Comparison of ENCODE assay signal across 14 cellular contexts in genomic region chr7:18491871-18492270, GRCh38.
"Had no signal": no experiment of that assay in that cellular context is flagged by ENCODE, and none has a peak within 500 bp of the region (broad histone marks: within the 10 kb centered on the region; RNA-seq: fewer than 3 reads in every experiment).

No MANE protein-coding gene starts in this region.

- H3K27ac ChIP-seq: gastroesophageal sphincter, stomach, thoracic aorta had no signal

- H3K36me3 ChIP-seq: gastroesophageal sphincter, stomach, thoracic aorta had no signal

- DNase-seq: activated B cell treated with CpG ODN at 0.5 μM for 24 hours; activated CD4-positive, alpha-beta T cell treated with anti-CD3 and anti-CD28 coated beads for 48 hours; activated CD8-positive, alpha-beta T cell treated with anti-CD3 and anti-CD28 coated beads for 36 hours; activated effector memory CD4-positive, alpha-beta T cell treated with anti-CD3 and anti-CD28 coated beads, Interleukin-2, amount 50 U/mL, for 16 hours; activated T-cell treated with anti-CD3 and anti-CD28 coated beads, Interleukin-2, amount 50 U/mL, for 4 hours; amniotic stem cell; erythroblast; mammary epithelial cell; stimulated activated CD4-positive, alpha-beta T cell treated with anti-CD3 and anti-CD28 coated beads, Interleukin-12 subunit alpha, Interleukin-12 subunit beta, amount 100 ng/mL, for 4 hours; stimulated activated CD4-positive, alpha-beta T cell treated with anti-CD3 and anti-CD28 coated beads, Interleukin-2, amount 100 ng/mL, for 24 hours; stomach had no signal

- H3K4me3 Mint-ChIP-seq: activated B cell treated with CpG ODN at 0.5 μM for 24 hours; activated CD8-positive, alpha-beta T cell treated with anti-CD3 and anti-CD28 coated beads for 36 hours; activated naive CD4-positive, alpha-beta T cell treated with anti-CD3 and anti-CD28 coated beads, Interleukin-2, amount 50 U/mL, for 24 hours; activated T-cell treated with anti-CD3 and anti-CD28 coated beads, Interleukin-2, amount 50 U/mL, for 4 hours had no signal

- ATAC-seq: activated CD8-positive, alpha-beta T cell treated with anti-CD3 and anti-CD28 coated beads for 36 hours; activated T-cell treated with anti-CD3 and anti-CD28 coated beads, Interleukin-2, amount 50 U/mL, for 4 hours; gastroesophageal sphincter had no signal

- H3K27me3 Mint-ChIP-seq: activated B cell treated with CpG ODN at 0.5 μM for 24 hours; activated naive CD4-positive, alpha-beta T cell treated with anti-CD3 and anti-CD28 coated beads, Interleukin-2, amount 50 U/mL, for 24 hours had no signal

- H3K27me3 ChIP-seq: gastroesophageal sphincter, stomach had no signal

- H3K9me3 Mint-ChIP-seq: activated B cell treated with CpG ODN at 0.5 μM for 24 hours; activated CD8-positive, alpha-beta T cell treated with anti-CD3 and anti-CD28 coated beads for 36 hours; activated naive CD4-positive, alpha-beta T cell treated with anti-CD3 and anti-CD28 coated beads, Interleukin-2, amount 50 U/mL, for 24 hours; activated T-cell treated with anti-CD3 and anti-CD28 coated beads, Interleukin-2, amount 50 U/mL, for 4 hours had no signal

- H3K27ac Mint-ChIP-seq: activated B cell treated with CpG ODN at 0.5 μM for 24 hours; activated CD8-positive, alpha-beta T cell treated with anti-CD3 and anti-CD28 coated beads for 36 hours; activated naive CD4-positive, alpha-beta T cell treated with anti-CD3 and anti-CD28 coated beads, Interleukin-2, amount 50 U/mL, for 24 hours had no signal

- H3K9me3 ChIP-seq: gastroesophageal sphincter, stomach, thoracic aorta had no signal

- H3K4me3 ChIP-seq: gastroesophageal sphincter, stomach, thoracic aorta had no signal

- H3K36me3 Mint-ChIP-seq: activated naive CD4-positive, alpha-beta T cell treated with anti-CD3 and anti-CD28 coated beads, Interleukin-2, amount 50 U/mL, for 24 hours had no signal
